2 cellular contexts compared by ENCODE assay signal in genomic region chr17:50758989-50759544, GRCh38.
TF ChIP-seq lines count a peak whose summit lies in the region.

No MANE protein-coding gene starts in this region.

TF ChIP-seq in SK-N-SH treated with all-trans-retinoic acid at 6 μM for 48 hours, 23 proteins besides CTCF, POLR2A, EP300 and RAD21 (continued from another document):
- TF ChIP-seq CREB5 (CRISPR knock-in tag; IDR thresholded peaks at IDR 0.05; ENCODE audit: low read depth) (no peak), CSDC2 (CRISPR knock-in tag; IDR thresholded peaks at IDR 0.05) (no peak), ZFP30 (CRISPR knock-in tag; IDR thresholded peaks at IDR 0.05) (no peak)
TF ChIP-seq in SK-N-SH treated with all-trans-retinoic acid at 6 μM for 48 hours: peak in this region for 0.

TF ChIP-seq in SK-N-SH, 30 proteins besides CTCF, POLR2A, EP300 and RAD21 (continued from another document):
- TF ChIP-seq MEF2A (IDR thresholded peaks at IDR 0.05; ENCODE audit: borderline replicate concordance, low read depth) (no peak), RFX5 (IDR thresholded peaks at IDR 0.05; ENCODE audit: low read length) (no peak), YY1 (IDR thresholded peaks at IDR 0.05; ENCODE audit: low read depth) (no peak), TAF1 (IDR thresholded peaks at IDR 0.05; ENCODE audit: borderline replicate concordance, low read depth, low read length) (no peak), FOXJ3 (CRISPR knock-in tag; IDR thresholded peaks at IDR 0.05) (no peak), USF1 (IDR thresholded peaks at IDR 0.05; ENCODE audit: borderline replicate concordance, low read depth) (no peak), SIN3A (IDR thresholded peaks at IDR 0.05; ENCODE audit: borderline replicate concordance, low read depth, low read length) (no peak), IRF3 (IDR thresholded peaks at IDR 0.05; ENCODE audit: low read depth, low read length) (no peak), RXRA (IDR thresholded peaks at IDR 0.05; ENCODE audit: borderline replicate concordance, low read depth) (no peak)
- TF ChIP-seq, protein P1, sequence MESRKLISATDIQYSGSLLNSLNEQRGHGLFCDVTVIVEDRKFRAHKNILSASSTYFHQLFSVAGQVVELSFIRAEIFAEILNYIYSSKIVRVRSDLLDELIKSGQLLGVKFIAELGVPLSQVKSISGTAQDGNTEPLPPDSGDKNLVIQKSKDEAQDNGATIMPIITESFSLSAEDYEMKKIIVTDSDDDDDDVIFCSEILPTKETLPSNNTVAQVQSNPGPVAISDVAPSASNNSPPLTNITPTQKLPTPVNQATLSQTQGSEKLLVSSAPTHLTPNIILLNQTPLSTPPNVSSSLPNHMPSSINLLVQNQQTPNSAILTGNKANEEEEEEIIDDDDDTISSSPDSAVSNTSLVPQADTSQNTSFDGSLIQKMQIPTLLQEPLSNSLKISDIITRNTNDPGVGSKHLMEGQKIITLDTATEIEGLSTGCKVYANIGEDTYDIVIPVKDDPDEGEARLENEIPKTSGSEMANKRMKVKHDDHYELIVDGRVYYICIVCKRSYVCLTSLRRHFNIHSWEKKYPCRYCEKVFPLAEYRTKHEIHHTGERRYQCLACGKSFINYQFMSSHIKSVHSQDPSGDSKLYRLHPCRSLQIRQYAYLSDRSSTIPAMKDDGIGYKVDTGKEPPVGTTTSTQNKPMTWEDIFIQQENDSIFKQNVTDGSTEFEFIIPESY (IDR thresholded peaks at IDR 0.05; ENCODE audit: borderline replicate concordance, low read depth): no peak
